9 cellular contexts compared by ENCODE assay signal in genomic region chr18:70781860-70782453, GRCh38.
A peak's percentile ranks its signal among the peaks of the same experiment; 100 is the strongest.
DNase-seq lines count a peak whose midpoint lies in the region; ATAC-seq lines count a peak whose summit lies in the region.
"Had no signal": no experiment of that assay in that cellular context is flagged by ENCODE, and none has a peak within 500 bp of the region (broad histone marks: within the 10 kb centered on the region; RNA-seq: fewer than 3 reads in every experiment).

No MANE protein-coding gene starts in this region.

- peak; percentile 97 for ATAC-seq in HG02623 (IDR thresholded peaks at IDR 0.05; ENCODE audit: unreplicated experiment)

- H3K27me3 ChIP-seq in adipocyte (replicated peaks; ENCODE audit: control insufficient read depth, insufficient read depth, low read length) = no peaks in the 10 kb centered on the region

- H3K4me1 ChIP-seq in adipocyte (ENCODE audit: control insufficient read depth, insufficient read depth, low read length) = no peaks in the 10 kb centered on the region

- peak; percentile 74 to 81 for DNase-seq in NCI-H2081 (lab: John Stamatoyannopoulos, UW)
- DNase-seq in NCI-H2081 treated with DMSO at 0.1 percent for 48 hours (lab: John Stamatoyannopoulos, UW) = no peak
- peak; percentile 25 for DNase-seq in NCI-H1048 (lab: John Stamatoyannopoulos, UW)
- peak; percentile 49 for DNase-seq in T follicular helper cell (ENCODE audit: low read depth)
- peak; percentile 20 for DNase-seq in adipocyte (ENCODE audit: low read depth)
- peak; percentile 68 for DNase-seq in inferior parietal cortex (ENCODE audit: extremely low spot score)
- DNase-seq in stimulated activated CD4-positive, alpha-beta T cell treated with anti-CD3 and anti-CD28 coated beads, TNF-alpha, amount 100 ng/mL, for 4 hours (ENCODE audit: low read depth in 3 of 3) = peak in 2 of 3 experiments; percentile 22 to 31
- DNase-seq: naive B cell had no signal

- no peak overlapping the region for H3K4me3 ChIP-seq in adipocyte (ENCODE audit: low read length)

- no peaks in the 10 kb centered on the region for H3K36me3 ChIP-seq in adipocyte (ENCODE audit: control insufficient read depth, insufficient read depth, low read length, severe bottlenecking)

- no peak overlapping the region for H3K9ac ChIP-seq in adipocyte (ENCODE audit: low read length)

- H3K9me3 ChIP-seq in adipocyte (ENCODE audit: control insufficient read depth, low read length) = no peaks in the 10 kb centered on the region
